Comparison of ENCODE assay signal across 24 cellular contexts in genomic region chr10:3890602-3891352, GRCh38.
DNase-seq lines count a peak whose midpoint lies in the region; ATAC-seq and TF ChIP-seq lines count a peak whose summit lies in the region.
"Had no signal": no experiment of that assay in that cellular context is flagged by ENCODE, and none has a peak within 500 bp of the region (broad histone marks: within the 10 kb centered on the region; RNA-seq: fewer than 3 reads in every experiment).

No MANE protein-coding gene starts in this region.

- H3K4me1 Mint-ChIP-seq in MCF 10A (ENCODE audit: insufficient read depth, unreplicated experiment) = peaks cover 41% of the 10 kb centered on the region
- H3K4me1 Mint-ChIP-seq in stimulated activated effector memory CD8-positive, alpha-beta T cell treated with anti-CD3 and anti-CD28 coated beads, Interleukin-12 subunit alpha, Interleukin-12 subunit beta, amount 100 ng/mL, for 72 hours = peaks cover 75% of the 10 kb centered on the region

- CTCF ChIA-PET in MCF 10A (lab: Yijun Ruan, JAX) (no interaction called here), mammary epithelial cell (lab: Charles Lee; ENCODE audit: low non-redundant PET) (no interaction called here)

- no peak for ATAC-seq in stimulated activated effector memory CD8-positive, alpha-beta T cell treated with anti-CD3 and anti-CD28 coated beads, Interleukin-12 subunit alpha, Interleukin-12 subunit beta, amount 100 ng/mL, for 72 hours
- ATAC-seq: activated CD8-positive, alpha-beta T cell treated with anti-CD3 and anti-CD28 coated beads for 36 hours; gastroesophageal sphincter; upper lobe of right lung had no signal

- H3K36me3 ChIP-seq in mammary epithelial cell (ENCODE audit: insufficient read depth, low read length) = no peaks in the 10 kb centered on the region
- no peaks in the 10 kb centered on the region for H3K36me3 ChIP-seq in SJSA1
- H3K36me3 ChIP-seq: BE2C, esophagus squamous epithelium, gastroesophageal sphincter, upper lobe of right lung had no signal

- no peak overlapping the region for H3K9ac ChIP-seq in mammary epithelial cell (ENCODE audit: insufficient read depth, low read length)

- H3K9me3 Mint-ChIP-seq in MCF 10A (ENCODE audit: unreplicated experiment) = no peaks in the 10 kb centered on the region
- H3K9me3 Mint-ChIP-seq in stimulated activated effector memory CD8-positive, alpha-beta T cell treated with anti-CD3 and anti-CD28 coated beads, Interleukin-12 subunit alpha, Interleukin-12 subunit beta, amount 100 ng/mL, for 72 hours = no peaks in the 10 kb centered on the region
- H3K9me3 Mint-ChIP-seq: activated B cell treated with CpG ODN at 0.5 μM for 24 hours; activated CD8-positive, alpha-beta T cell treated with anti-CD3 and anti-CD28 coated beads for 36 hours; H9; IgD-negative memory B cell had no signal

- no peak overlapping the region for H2AFZ ChIP-seq in mammary epithelial cell (ENCODE audit: low read depth, low read length)

- H3K9me3 ChIP-seq in mammary epithelial cell (replicated peaks; ENCODE audit: insufficient read depth, low read length) (no peaks in the 10 kb centered on the region), SJSA1 (replicated peaks) (no peaks in the 10 kb centered on the region)
- H3K9me3 ChIP-seq: BE2C, esophagus squamous epithelium, gastroesophageal sphincter, upper lobe of right lung had no signal

- no TSS peak for BruUV-seq in MCF 10A (replicated peaks; lab: Mats Ljungman, UMichigan)
- no TSS peak for BruUV-seq in mammary epithelial cell (replicated peaks; lab: Mats Ljungman, UMichigan)

- DNase-seq in MCF 10A (ENCODE audit: unreplicated experiment) (no peak), mammary epithelial cell (no peak), SJSA1 (ENCODE audit: low read depth in 1 of 2, low spot score in 2 of 2) (no peak), epithelial cell of prostate (ENCODE audit: low read depth, low spot score) (no peak), KG1 (lab: John Stamatoyannopoulos, UW) (no peak), GM10266 (ENCODE audit: extremely low spot score) (no peak), RPMI8226 (no peak)
- DNase-seq in stimulated activated effector memory CD8-positive, alpha-beta T cell treated with anti-CD3 and anti-CD28 coated beads, Interleukin-12 subunit alpha, Interleukin-12 subunit beta, amount 100 ng/mL, for 72 hours (ENCODE audit: low spot score in 2 of 2) = no peak
- DNase-seq: activated B cell treated with CpG ODN at 0.5 μM for 24 hours; activated CD8-positive, alpha-beta T cell treated with anti-CD3 and anti-CD28 coated beads for 36 hours; activated effector memory CD4-positive, alpha-beta T cell treated with Interleukin-2 at 50 U/mL for 16 hours; activated naive CD8-positive, alpha-beta T cell treated with anti-CD3 and anti-CD28 coated beads, Interleukin-2, amount 10 ng/mL, durations not matched to agents 7 days and 5 days; BE2C; effector memory CD4-positive, alpha-beta T cell; esophagus squamous epithelium; H9; NCI-H1105 treated with DMSO at 0.1 percent for 48 hours; NCI-H2081 treated with DMSO at 0.1 percent for 48 hours; NCI-H446; NCI-H82; Right ventricle myocardium superior; upper lobe of right lung had no signal

- no peak overlapping the region for H3K4me2 ChIP-seq in mammary epithelial cell (ENCODE audit: insufficient read depth, low read depth, low read length)

- H3K27ac ChIP-seq in mammary epithelial cell (ENCODE audit: insufficient read depth, low read depth, low read length) (no peak overlapping the region), SJSA1 (peak overlapping the region; percentile 87), epithelial cell of prostate (peak overlapping the region; percentile 89)
- H3K27ac ChIP-seq: esophagus squamous epithelium, upper lobe of right lung had no signal

- dilution Hi-C loops in mammary epithelial cell (cut with HindIII; ENCODE audit: low sequenced_read_pairs) = loop anchor here (5.0 kb wide), 2 partner anchors 38 to 52 kb away; no protein-coding TSS in a partner anchor

- no peaks in the 10 kb centered on the region for H3K27me3 Mint-ChIP-seq in MCF 10A (ENCODE audit: insufficient read depth, unreplicated experiment)
- H3K27me3 Mint-ChIP-seq: activated B cell treated with CpG ODN at 0.5 μM for 24 hours; activated CD8-positive, alpha-beta T cell treated with anti-CD3 and anti-CD28 coated beads for 36 hours; activated naive CD8-positive, alpha-beta T cell treated with anti-CD3 and anti-CD28 coated beads, Interleukin-2, amount 10 ng/mL, durations not matched to agents 7 days and 5 days had no signal

- no peak overlapping the region for H3K4me3 Mint-ChIP-seq in MCF 10A (ENCODE audit: unreplicated experiment)
- no peak overlapping the region for H3K4me3 Mint-ChIP-seq in stimulated activated effector memory CD8-positive, alpha-beta T cell treated with anti-CD3 and anti-CD28 coated beads, Interleukin-12 subunit alpha, Interleukin-12 subunit beta, amount 100 ng/mL, for 72 hours
- H3K4me3 Mint-ChIP-seq: activated B cell treated with CpG ODN at 0.5 μM for 24 hours; activated CD8-positive, alpha-beta T cell treated with anti-CD3 and anti-CD28 coated beads for 36 hours; activated naive CD8-positive, alpha-beta T cell treated with anti-CD3 and anti-CD28 coated beads, Interleukin-2, amount 10 ng/mL, durations not matched to agents 7 days and 5 days; H9; IgD-negative memory B cell had no signal

- TF ChIP-seq CTCF in MCF 10A (IDR thresholded peaks at IDR 0.05; ENCODE audit: unreplicated experiment) (no peak), mammary epithelial cell (conservative IDR thresholded peaks at IDR 0.05 in 1 of 2, IDR thresholded peaks at IDR 0.05 in 1 of 2; ENCODE audit: extremely low read depth in 1 of 2, insufficient read depth in 1 of 2, low read depth in 1 of 2, low read length in 2 of 2) (no peak), GM10266 (IDR thresholded peaks at IDR 0.05; ENCODE audit: control insufficient read depth, insufficient read depth, low read depth, missing control alignments) (no peak)

- POLR2A ChIA-PET in MCF 10A (lab: Yijun Ruan, JAX) = interaction anchor here (0.7 to 7.5 kb wide), 6 partner anchors 8 to 108 kb away, joined by 3 to 89 read pairs (median 26); partner anchors contain the start of gene KLF6

- in situ Hi-C loops in mammary epithelial cell (cut with MboI; ENCODE audit: low sequenced_read_pairs in 2 of 2) = no loop called here

- H3K4me1 ChIP-seq in mammary epithelial cell (ENCODE audit: insufficient read depth, low read length) (peaks cover 56% of the 10 kb centered on the region), SJSA1 (replicated peaks) (peaks cover 79% of the 10 kb centered on the region)

- H3K79me2 ChIP-seq in mammary epithelial cell (ENCODE audit: insufficient read depth, low read length) = no peaks in the 10 kb centered on the region

- H3K27me3 ChIP-seq in mammary epithelial cell (ENCODE audit: insufficient read depth, low read length) (no peaks in the 10 kb centered on the region), SJSA1 (replicated peaks) (no peaks in the 10 kb centered on the region)
- H3K27me3 ChIP-seq: BE2C, esophagus squamous epithelium, gastroesophageal sphincter, upper lobe of right lung had no signal

- no peaks in the 10 kb centered on the region for H4K20me1 ChIP-seq in mammary epithelial cell (ENCODE audit: insufficient read depth, low read length)

- H3K4me3 ChIP-seq in mammary epithelial cell (replicated peaks in 1 of 3; ENCODE audit: insufficient read depth in 1 of 3, low read depth in 2 of 3, low read length in 3 of 3) = no peak overlapping the region
- H3K4me3 ChIP-seq in SJSA1 = no peak overlapping the region
- H3K4me3 ChIP-seq: esophagus squamous epithelium, gastroesophageal sphincter, upper lobe of right lung had no signal

- H3K36me3 Mint-ChIP-seq in MCF 10A (ENCODE audit: insufficient read depth, unreplicated experiment) = no peaks in the 10 kb centered on the region
- peaks cover 6% of the 10 kb centered on the region for H3K36me3 Mint-ChIP-seq in stimulated activated effector memory CD8-positive, alpha-beta T cell treated with anti-CD3 and anti-CD28 coated beads, Interleukin-12 subunit alpha, Interleukin-12 subunit beta, amount 100 ng/mL, for 72 hours
- H3K36me3 Mint-ChIP-seq: activated naive CD8-positive, alpha-beta T cell treated with anti-CD3 and anti-CD28 coated beads, Interleukin-2, amount 10 ng/mL, durations not matched to agents 7 days and 5 days; IgD-negative memory B cell had no signal

- over 99% methylated on average over 14 of the region's 14 CpGs for WGBS in mammary epithelial cell (ENCODE audit: low coverage, missing lambda C conversion rate)

- intact Hi-C loops in MCF 10A (cut with micrococcal nuclease) = no loop called here
- intact Hi-C loops in mammary epithelial cell (cut with micrococcal nuclease) = no loop called here

- H3K27ac Mint-ChIP-seq in MCF 10A (ENCODE audit: low read depth, unreplicated experiment) = peak overlapping the region; percentile 61
- peak overlapping the region; percentile 91 for H3K27ac Mint-ChIP-seq in stimulated activated effector memory CD8-positive, alpha-beta T cell treated with anti-CD3 and anti-CD28 coated beads, Interleukin-12 subunit alpha, Interleukin-12 subunit beta, amount 100 ng/mL, for 72 hours
- H3K27ac Mint-ChIP-seq: activated B cell treated with CpG ODN at 0.5 μM for 24 hours; activated naive CD8-positive, alpha-beta T cell treated with anti-CD3 and anti-CD28 coated beads, Interleukin-2, amount 10 ng/mL, durations not matched to agents 7 days and 5 days; IgD-negative memory B cell had no signal
